ENCODE assay signal across 1 cellular context in the genomic region with DNA sequence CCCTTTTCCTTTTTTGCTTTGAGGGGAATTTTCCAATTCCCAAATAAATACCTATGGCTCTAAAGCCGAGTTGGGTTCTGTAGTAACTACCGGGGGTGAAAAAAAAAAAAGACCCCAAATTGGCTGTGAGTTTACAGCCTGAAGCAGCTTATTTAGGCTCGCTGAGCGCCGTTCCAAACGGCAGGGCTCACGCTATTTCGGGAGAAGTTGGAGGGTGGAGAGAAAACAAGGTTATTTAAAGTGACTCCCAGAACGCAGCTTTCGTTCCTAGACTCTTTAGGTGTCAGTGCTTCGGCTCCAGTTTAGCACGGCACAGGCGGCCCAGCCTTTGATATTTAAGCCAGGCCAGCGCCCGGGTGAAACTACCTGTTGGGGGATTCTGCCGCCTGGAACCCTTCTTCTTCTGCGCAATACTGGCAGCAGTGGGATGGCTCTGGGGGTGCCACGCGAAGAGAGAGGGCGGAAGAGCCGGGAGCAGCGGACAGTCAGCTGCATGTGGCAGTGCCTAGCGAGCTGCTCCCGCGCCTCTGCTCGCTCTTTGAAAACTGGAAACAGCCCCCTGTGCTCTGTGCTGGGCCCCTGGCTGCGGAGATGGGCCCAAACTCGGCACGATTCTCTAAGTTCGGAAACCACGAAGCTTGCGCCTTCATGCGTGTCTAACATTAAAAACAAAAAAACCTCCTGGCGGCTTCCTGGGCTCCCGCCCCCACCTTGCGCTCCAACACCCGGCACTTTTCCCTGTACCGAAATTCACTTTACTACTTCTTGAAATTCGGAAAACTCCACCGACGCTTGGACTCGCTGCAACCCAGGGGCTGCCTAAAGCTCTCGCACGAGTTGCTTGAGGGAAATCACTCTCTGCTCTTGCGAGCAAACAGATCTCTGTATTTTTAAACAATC.
TF ChIP-seq lines count a peak whose summit lies in the region.

No MANE protein-coding gene starts in this region.

TF ChIP-seq in H1, 55 proteins besides CTCF, POLR2A, EP300 and RAD21 (continued from another document):
- TF ChIP-seq SUZ12 (IDR thresholded peaks at IDR 0.05; ENCODE audit: low read length) (no peak; the same call in 1 of the 2 replicates), JUN (IDR thresholded peaks at IDR 0.05; ENCODE audit: low read depth, low read length) (no peak), GABPA (IDR thresholded peaks at IDR 0.05; ENCODE audit: borderline replicate concordance, insufficient read depth, low read length) (peak; percentile 21; the same call in 1 of the 2 replicates), SP4 (IDR thresholded peaks at IDR 0.05; ENCODE audit: low read length) (0 out of 2 replicates have a peak, but pooled peaks have one; percentile 40), MAX (IDR thresholded peaks at IDR 0.05) (no peak; the same call in 1 of the 2 replicates), CHD2 (IDR thresholded peaks at IDR 0.05; ENCODE audit: low read length) (no peak), ATF3 (IDR thresholded peaks at IDR 0.05; ENCODE audit: insufficient read depth, low read depth, low read length) (no peak), RXRA (IDR thresholded peaks at IDR 0.05; ENCODE audit: insufficient read depth, low read depth, low read length) (no peak), ASH2L (IDR thresholded peaks at IDR 0.05; ENCODE audit: low read length) (no peak), NRF1 (IDR thresholded peaks at IDR 0.05; ENCODE audit: low read depth, low read length) (no peak), POLR2AphosphoS5 (IDR thresholded peaks at IDR 0.05; ENCODE audit: low read depth, low read length) (no peak), SIN3A (conservative IDR thresholded peaks at IDR 0.05 in 1 of 2, IDR thresholded peaks at IDR 0.05 in 1 of 2; ENCODE audit: low read depth in 1 of 2, low read length in 2 of 2) (peak in 1 of 2 experiments; percentile 33; a peak in 1 of 4 replicates), TAF7 (optimal IDR thresholded peaks at IDR 0.05; ENCODE audit: borderline replicate concordance, low read depth, low read length) (no peak), KDM1A (IDR thresholded peaks at IDR 0.05; ENCODE audit: borderline replicate concordance, low read length) (no peak), RBBP5 (IDR thresholded peaks at IDR 0.05; ENCODE audit: borderline replicate concordance, low read depth, low read length) (no peak), SRF (IDR thresholded peaks at IDR 0.05; ENCODE audit: low read depth, low read length) (no peak), EGR1 (IDR thresholded peaks at IDR 0.05; ENCODE audit: borderline replicate concordance, low read depth, low read length) (no peak), MAFK (IDR thresholded peaks at IDR 0.05; ENCODE audit: low read depth, low read length) (no peak), POU5F1 (IDR thresholded peaks at IDR 0.05; ENCODE audit: low read depth, low read length) (no peak), KDM5A (IDR thresholded peaks at IDR 0.05; ENCODE audit: low read length) (no peak), HDAC2 (IDR thresholded peaks at IDR 0.05; ENCODE audit: borderline replicate concordance in 1 of 2, low read depth in 2 of 2, low read length in 2 of 2) (no peak), KDM4A (IDR thresholded peaks at IDR 0.05; ENCODE audit: low read depth, low read length, severe bottlenecking) (no peak), TBP (IDR thresholded peaks at IDR 0.05; ENCODE audit: low read depth, low read length) (no peak), EZH2 (IDR thresholded peaks at IDR 0.05; ENCODE audit: low read depth, low read length, severe bottlenecking) (peak; percentile 54), TEAD4 (IDR thresholded peaks at IDR 0.05; ENCODE audit: low read depth, low read length) (no peak), BACH1 (IDR thresholded peaks at IDR 0.05; ENCODE audit: low read length) (no peak), GTF2F1 (IDR thresholded peaks at IDR 0.05; ENCODE audit: borderline replicate concordance, low read depth, low read length) (no peak), SIRT6 (IDR thresholded peaks at IDR 0.05; ENCODE audit: low read length) (no peak), RFX5 (IDR thresholded peaks at IDR 0.05; ENCODE audit: borderline replicate concordance, low read depth, low read length) (no peak), ATF2 (IDR thresholded peaks at IDR 0.05; ENCODE audit: low read length) (no peak), TAF1 (IDR thresholded peaks at IDR 0.05; ENCODE audit: low read depth, low read length) (no peak)
- TF ChIP-seq, protein P1, sequence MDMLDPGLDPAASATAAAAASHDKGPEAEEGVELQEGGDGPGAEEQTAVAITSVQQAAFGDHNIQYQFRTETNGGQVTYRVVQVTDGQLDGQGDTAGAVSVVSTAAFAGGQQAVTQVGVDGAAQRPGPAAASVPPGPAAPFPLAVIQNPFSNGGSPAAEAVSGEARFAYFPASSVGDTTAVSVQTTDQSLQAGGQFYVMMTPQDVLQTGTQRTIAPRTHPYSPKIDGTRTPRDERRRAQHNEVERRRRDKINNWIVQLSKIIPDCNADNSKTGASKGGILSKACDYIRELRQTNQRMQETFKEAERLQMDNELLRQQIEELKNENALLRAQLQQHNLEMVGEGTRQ (IDR thresholded peaks at IDR 0.05; ENCODE audit: low read length), result no peak
- TF ChIP-seq, protein P2, sequence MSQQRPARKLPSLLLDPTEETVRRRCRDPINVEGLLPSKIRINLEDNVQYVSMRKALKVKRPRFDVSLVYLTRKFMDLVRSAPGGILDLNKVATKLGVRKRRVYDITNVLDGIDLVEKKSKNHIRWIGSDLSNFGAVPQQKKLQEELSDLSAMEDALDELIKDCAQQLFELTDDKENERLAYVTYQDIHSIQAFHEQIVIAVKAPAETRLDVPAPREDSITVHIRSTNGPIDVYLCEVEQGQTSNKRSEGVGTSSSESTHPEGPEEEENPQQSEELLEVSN (IDR thresholded peaks at IDR 0.05), result peak; percentile 76; the same call in 1 of the 2 replicates
